In genomic region chr11:32561835-32562234, GRCh38 we compare ENCODE assay signal across 31 cellular contexts. TPM values are rescaled to one million over a fixed set of nuclear protein-coding genes. Genes with fewer than 3 reads are reported as not detected.
A peak's percentile ranks its signal among the peaks of the same experiment; 100 is the strongest.
DNase-seq lines count a peak whose midpoint lies in the region; ATAC-seq and TF ChIP-seq lines count a peak whose summit lies in the region.
"Had no signal": no experiment of that assay in that cellular context is flagged by ENCODE, and none has a peak within 500 bp of the region (broad histone marks: within the 10 kb centered on the region; RNA-seq: fewer than 3 reads in every experiment).

No MANE protein-coding gene starts in this region.

- H3K9me3 ChIP-seq in SK-N-SH (no peaks in the 10 kb centered on the region), HEK293 (ENCODE audit: control insufficient read depth, insufficient read depth, low read depth, low read length) (no peaks in the 10 kb centered on the region), mammary epithelial cell (replicated peaks; ENCODE audit: insufficient read depth, low read length) (no peaks in the 10 kb centered on the region)
- H3K9me3 ChIP-seq: ascending aorta, thoracic aorta had no signal

- no peak overlapping the region for H3K4me2 ChIP-seq in SK-N-SH
- no peak overlapping the region for H3K4me2 ChIP-seq in mammary epithelial cell (ENCODE audit: insufficient read depth, low read depth, low read length)

- no peaks in the 10 kb centered on the region; the same call in 1 of the 2 replicates for H3K27me3 ChIP-seq in SK-N-SH (ENCODE audit: insufficient read depth)
- no peaks in the 10 kb centered on the region for H3K27me3 ChIP-seq in mammary epithelial cell (ENCODE audit: insufficient read depth, low read length)
- H3K27me3 ChIP-seq: ascending aorta, cardiac muscle cell had no signal

- no peaks in the 10 kb centered on the region for H4K20me1 ChIP-seq in SK-N-SH (ENCODE audit: insufficient read depth)
- no peaks in the 10 kb centered on the region for H4K20me1 ChIP-seq in mammary epithelial cell (ENCODE audit: insufficient read depth, low read length)

- H3K4me3 Mint-ChIP-seq in nephron progenitor cell (no peak overlapping the region), HFFc6 (no peak overlapping the region)
- H3K4me3 Mint-ChIP-seq: activated naive CD8-positive, alpha-beta T cell treated with anti-CD3 and anti-CD28 coated beads, Interleukin-2, amount 10 ng/mL, durations not matched to agents 7 days and 5 days; CD8-positive, alpha-beta T cell; T-helper 17 cell had no signal

- WGBS in SK-N-SH (ENCODE audit: low lambda C conversion rate) = 59% methylated on average over 11 of the region's 11 CpGs
- WGBS in mammary epithelial cell (ENCODE audit: low coverage, missing lambda C conversion rate) = 89% methylated on average over 11 of the region's 11 CpGs

- H3K27me3 Mint-ChIP-seq in nephron progenitor cell (ENCODE audit: low read depth, poor library complexity) (peaks cover 4% of the 10 kb centered on the region), HFFc6 (ENCODE audit: insufficient read depth) (peaks cover 9% of the 10 kb centered on the region)
- H3K27me3 Mint-ChIP-seq: activated naive CD8-positive, alpha-beta T cell treated with anti-CD3 and anti-CD28 coated beads, Interleukin-2, amount 10 ng/mL, durations not matched to agents 7 days and 5 days; T-helper 17 cell had no signal

- POLR2A ChIA-PET in SK-N-SH (lab: Yijun Ruan, JAX) = no interaction called here
- POLR2A ChIA-PET in HEK293 (lab: Yijun Ruan, JAX) = no interaction called here

- H3K36me3 ChIP-seq in SK-N-SH (replicated peaks in 1 of 2; ENCODE audit: control insufficient read depth in 1 of 2, insufficient read depth in 2 of 2, low read length in 1 of 2) = no peaks in the 10 kb centered on the region
- no peaks in the 10 kb centered on the region for H3K36me3 ChIP-seq in HEK293 (ENCODE audit: control insufficient read depth in 2 of 2, insufficient read depth in 1 of 2, low read length in 2 of 2)
- no peaks in the 10 kb centered on the region for H3K36me3 ChIP-seq in mammary epithelial cell (ENCODE audit: insufficient read depth, low read length)
- H3K36me3 ChIP-seq: ascending aorta, cardiac muscle cell, thoracic aorta had no signal

- TF ChIP-seq CTCF in SK-N-SH (IDR thresholded peaks at IDR 0.05) (no peak), HEK293 (tag by site-specific recombination; IDR thresholded peaks at IDR 0.05) (no peak), VCaP (conservative IDR thresholded peaks at IDR 0.05) (peak; percentile 28; the same call in 1 of the 2 replicates), nephron progenitor cell (IDR thresholded peaks at IDR 0.05) (no peak), HFFc6 (IDR thresholded peaks at IDR 0.05) (no peak), mammary epithelial cell (conservative IDR thresholded peaks at IDR 0.05 in 1 of 2, IDR thresholded peaks at IDR 0.05 in 1 of 2; ENCODE audit: extremely low read depth in 1 of 2, insufficient read depth in 1 of 2, low read depth in 1 of 2, low read length in 2 of 2) (no peak)

- H3K9ac ChIP-seq in SK-N-SH = no peak overlapping the region
- H3K9ac ChIP-seq in mammary epithelial cell (ENCODE audit: insufficient read depth, low read length) = no peak overlapping the region

- no peaks in the 10 kb centered on the region for H3F3A ChIP-seq in SK-N-SH (replicated peaks; ENCODE audit: insufficient read depth)

- H3K9me2 ChIP-seq in SK-N-SH = no peaks in the 10 kb centered on the region

- ATAC-seq in SK-N-SH treated with all-trans-retinoic acid at 6 μM for 48 hours (no peak), HG03521 (IDR thresholded peaks at IDR 0.05; ENCODE audit: unreplicated experiment) (no peak)
- ATAC-seq: CD8-positive, alpha-beta T cell; left colon; stimulated activated naive CD8-positive, alpha-beta T cell treated with anti-CD3 and anti-CD28 coated beads, Interleukin-15, Interleukin-2, amounts not matched to agents 100 U/mL and 50 U/mL, for 24 hours; T-helper 17 cell had no signal

- DNase-seq in SK-N-SH = no peak
- DNase-seq in nephron progenitor cell = no peak
- no peak for DNase-seq in HFFc6
- DNase-seq in mammary epithelial cell = no peak
- DNase-seq: activated CD4-positive, alpha-beta T cell treated with anti-CD3 and anti-CD28 coated beads for 4 hours; activated CD8-positive, alpha-beta memory T cell treated with anti-CD3 and anti-CD28 coated beads for 24 hours; activated gamma-delta T cell; activated naive CD8-positive, alpha-beta T cell treated with anti-CD3 and anti-CD28 coated beads, Interleukin-2, amount 10 ng/mL, durations not matched to agents 7 days and 5 days; activated T-cell treated with anti-CD3 and anti-CD28 coated beads, Interleukin-2, amount 50 U/mL, for 1 hour; AML-193; CD8-positive, alpha-beta T cell; DMS153; effector memory CD4-positive, alpha-beta T cell; GDM1; head of caudate nucleus; left colon; NCI-H1092; NCI-H1694 treated with DMSO at 0.1 percent for 48 hours; NCI-H69; occipital lobe; RPMI8226; stimulated activated naive CD8-positive, alpha-beta T cell treated with anti-CD3 and anti-CD28 coated beads, Interleukin-15, Interleukin-2, amounts not matched to agents 100 U/mL and 50 U/mL, for 24 hours; T-helper 17 cell had no signal

- TF ChIP-seq EP300 in SK-N-SH (IDR thresholded peaks at IDR 0.05; ENCODE audit: borderline replicate concordance in 1 of 2, low read depth in 1 of 2, low read length in 1 of 2) = no peak

- H3K36me3 Mint-ChIP-seq in nephron progenitor cell (ENCODE audit: low read depth) = no peaks in the 10 kb centered on the region
- no peaks in the 10 kb centered on the region for H3K36me3 Mint-ChIP-seq in HFFc6 (ENCODE audit: low read depth)
- H3K36me3 Mint-ChIP-seq: activated naive CD8-positive, alpha-beta T cell treated with anti-CD3 and anti-CD28 coated beads, Interleukin-2, amount 10 ng/mL, durations not matched to agents 7 days and 5 days; CD8-positive, alpha-beta T cell had no signal

- intact Hi-C loops in mammary epithelial cell (cut with micrococcal nuclease) = no loop called here

- H3K9me3 Mint-ChIP-seq in nephron progenitor cell (peaks cover under 1% of the 10 kb centered on the region), HFFc6 (no peaks in the 10 kb centered on the region)
- H3K9me3 Mint-ChIP-seq: activated naive CD8-positive, alpha-beta T cell treated with anti-CD3 and anti-CD28 coated beads, Interleukin-2, amount 10 ng/mL, durations not matched to agents 7 days and 5 days; CD8-positive, alpha-beta T cell had no signal

- no peak overlapping the region for H2AFZ ChIP-seq in SK-N-SH (ENCODE audit: low read depth)
- no peak overlapping the region for H2AFZ ChIP-seq in mammary epithelial cell (ENCODE audit: low read depth, low read length)

- no TSS peak for BruUV-seq in mammary epithelial cell (replicated peaks; lab: Mats Ljungman, UMichigan)

- peak overlapping the region; percentile 18 for H3K27ac Mint-ChIP-seq in nephron progenitor cell
- H3K27ac Mint-ChIP-seq in HFFc6 = no peak overlapping the region
- H3K27ac Mint-ChIP-seq: activated naive CD8-positive, alpha-beta T cell treated with anti-CD3 and anti-CD28 coated beads, Interleukin-2, amount 10 ng/mL, durations not matched to agents 7 days and 5 days; CD8-positive, alpha-beta T cell; T-helper 17 cell had no signal

- no peak overlapping the region for H3K4me3 ChIP-seq in SK-N-SH (ENCODE audit: low read depth in 2 of 2, low read length in 1 of 2)
- no peak overlapping the region for H3K4me3 ChIP-seq in HEK293 (ENCODE audit: low read depth, low read length)
- no peak overlapping the region for H3K4me3 ChIP-seq in mammary epithelial cell (replicated peaks in 1 of 3; ENCODE audit: insufficient read depth in 1 of 3, low read depth in 2 of 3, low read length in 3 of 3)
- H3K4me3 ChIP-seq: ascending aorta, cardiac muscle cell, coronary artery, thoracic aorta had no signal

- H3K4me1 Mint-ChIP-seq in nephron progenitor cell (peaks cover 33% of the 10 kb centered on the region), HFFc6 (ENCODE audit: low read depth) (no peaks in the 10 kb centered on the region; the same call in 1 of the 2 replicates)
- H3K4me1 Mint-ChIP-seq: T-helper 17 cell had no signal

- peak; percentile 23; the same call in 1 of the 2 replicates for TF ChIP-seq RAD21 in SK-N-SH (IDR thresholded peaks at IDR 0.05; ENCODE audit: low read length)

- H3K27ac ChIP-seq in SK-N-SH (ENCODE audit: low read depth in 2 of 2, low read length in 1 of 2) = no peak overlapping the region
- no peak overlapping the region for H3K27ac ChIP-seq in HEK293 (ENCODE audit: extremely low read depth, low read depth, low read length)
- no peak overlapping the region for H3K27ac ChIP-seq in VCaP
- H3K27ac ChIP-seq in mammary epithelial cell (ENCODE audit: insufficient read depth, low read depth, low read length) = no peak overlapping the region
- H3K27ac ChIP-seq: ascending aorta, cardiac muscle cell, coronary artery, thoracic aorta had no signal

- H3K79me2 ChIP-seq in SK-N-SH (ENCODE audit: insufficient read depth) = no peaks in the 10 kb centered on the region
- H3K79me2 ChIP-seq in mammary epithelial cell (ENCODE audit: insufficient read depth, low read length) = no peaks in the 10 kb centered on the region

- no peaks in the 10 kb centered on the region for H3K4me1 ChIP-seq in SK-N-SH (ENCODE audit: control insufficient read depth in 1 of 2, insufficient read depth in 2 of 2, low read depth in 1 of 2, low read length in 1 of 2)
- H3K4me1 ChIP-seq in HEK293 (ENCODE audit: control insufficient read depth, insufficient read depth, low read length) = 0 out of 2 replicates have a peak, but pooled peaks cover 4% of the 10 kb centered on the region
- H3K4me1 ChIP-seq in mammary epithelial cell (ENCODE audit: insufficient read depth, low read length) = no peaks in the 10 kb centered on the region
- H3K4me1 ChIP-seq: ascending aorta had no signal

- dilution Hi-C loops in mammary epithelial cell (cut with HindIII; ENCODE audit: low sequenced_read_pairs) = no loop called here

- in situ Hi-C loops in mammary epithelial cell (cut with MboI; ENCODE audit: low sequenced_read_pairs in 2 of 2) = no loop called here

- CTCF ChIA-PET in SK-N-SH (lab: Yijun Ruan, JAX) = no interaction called here
- CTCF ChIA-PET in HEK293 (lab: Yijun Ruan, JAX) = interaction anchor here (1.1 kb wide), 1 partner anchor 176 kb away, joined by 3 read pairs; no protein-coding TSS in a partner anchor
- CTCF ChIA-PET in mammary epithelial cell (lab: Charles Lee; ENCODE audit: low non-redundant PET) = no interaction called here

TF ChIP-seq in SK-N-SH, 30 proteins besides CTCF, POLR2A, EP300 and RAD21 (continues in another document):
- TF ChIP-seq TCF12 (IDR thresholded peaks at IDR 0.05) (no peak), FOXJ3 (CRISPR knock-in tag; IDR thresholded peaks at IDR 0.05) (no peak)

TF ChIP-seq in SK-N-SH treated with all-trans-retinoic acid at 6 μM for 48 hours, 23 proteins besides CTCF, POLR2A, EP300 and RAD21 (continues in another document):
- TF ChIP-seq ZNF8 (CRISPR knock-in tag; IDR thresholded peaks at IDR 0.05) = no peak
- TF ChIP-seq ZNF70 (CRISPR knock-in tag; IDR thresholded peaks at IDR 0.05) = no peak

RNA-seq across cellular contexts. Expression of gene EIF3M, which starts 21.8 kb away (rescaled TPM):
- polyA plus RNA-seq in SK-N-SH (2012; rRNA removed) (359 and 384 TPM in 2 replicates), mammary epithelial cell (456 TPM)
- polyA plus RNA-seq in SK-N-SH (2012; cell fraction: cytosol; rRNA removed) = 526 and 724 TPM in 2 replicates
- 162 and 278 TPM in 2 replicates for polyA plus RNA-seq in SK-N-SH (2012; cell fraction: nucleus; rRNA removed)
- total RNA-seq in HFFc6 (2021; fragmentation: NEBNext Ultra II Directional; extraction: Animal tissue kit (Norgen Biotek cat#: 25700)) = 100 to 1,000 TPM; 250 to 290 (median 271) TPM
- 100 to 1,000 TPM; 305 to 469 TPM for total RNA-seq in mammary epithelial cell
- polyA minus RNA-seq in mammary epithelial cell = 389 TPM
